Comparison of ENCODE assay signal across 8 cellular contexts in genomic region chr7:129225931-129226572, GRCh38. TPM values are rescaled to one million over a fixed set of nuclear protein-coding genes. Genes with fewer than 3 reads are reported as not detected.
A peak's percentile ranks its signal among the peaks of the same experiment; 100 is the strongest.
DNase-seq lines count a peak whose midpoint lies in the region; ATAC-seq and FAIRE-seq lines count a peak whose summit lies in the region.

No MANE protein-coding gene starts in this region.

- peak overlapping the region; percentile 88 for H3K4me3 ChIP-seq in skeletal muscle satellite cell (ENCODE audit: low read length)

- no peak for FAIRE-seq in HTR-8/SVneo (lab: Jason Lieb, UNC)

- peak overlapping the region; percentile 76 for H3K9ac ChIP-seq in skeletal muscle satellite cell (ENCODE audit: low read depth, low read length)

- H3K9me3 Mint-ChIP-seq in T-cell: no peaks in the 10 kb centered on the region

- H3K27me3 Mint-ChIP-seq in T-cell: no peaks in the 10 kb centered on the region

- peak; percentile 21 for DNase-seq in activated CD8-positive, alpha-beta memory T cell treated with anti-CD3 and anti-CD28 coated beads for 24 hours
- DNase-seq in activated CD8-positive, alpha-beta memory T cell treated with anti-CD3 and anti-CD28 coated beads, Interleukin-2, amount 50 U/mL, for 48 hours: no peak
- DNase-seq in T-cell (no peak), foreskin melanocyte (peak; percentile 14), HTR-8/SVneo (ENCODE audit: insufficient read length, low spot score) (no peak)

- H3K27me3 ChIP-seq in skeletal muscle satellite cell (ENCODE audit: control insufficient read depth, insufficient read depth, low read length): peaks cover 3% of the 10 kb centered on the region

- peak overlapping the region; percentile 83 for H3K4me2 ChIP-seq in skeletal muscle satellite cell (ENCODE audit: low read length)

- POLR2A ChIA-PET in T-cell (lab: Charles Lee): interaction anchor here in 1 of 2 donors (0.5 kb wide), 1 partner anchor 691 kb away, joined by 3 read pairs; no protein-coding TSS in a partner anchor

- no peaks in the 10 kb centered on the region for H3K36me3 Mint-ChIP-seq in T-cell

- H3K4me3 Mint-ChIP-seq in T-cell: peak overlapping the region; percentile 80 to 92 (median 89)

- H3K27ac Mint-ChIP-seq in T-cell: peak overlapping the region; percentile 85 to 86

- H3K36me3 ChIP-seq in skeletal muscle satellite cell (ENCODE audit: insufficient read depth, low read length): no peaks in the 10 kb centered on the region

- CTCF ChIA-PET in T-cell (lab: Charles Lee): interaction anchor here in 1 of 2 donors (0.6 to 1.7 kb wide), 5 partner anchors 9 to 489 kb away, joined by 4 to 6 read pairs (median 5); no protein-coding TSS in a partner anchor

- peaks cover 10% of the 10 kb centered on the region for H3K4me1 ChIP-seq in skeletal muscle satellite cell (ENCODE audit: control insufficient read depth, insufficient read depth, low read length)

- peaks cover 44 to 53% (median 47%) of the 10 kb centered on the region in 3 donors for H3K4me1 Mint-ChIP-seq in T-cell

- ATAC-seq in T-cell (replicated peaks in 1 of 4) (no peak), HG02588 (IDR thresholded peaks at IDR 0.05; ENCODE audit: unreplicated experiment) (no peak), HG02885 (IDR thresholded peaks at IDR 0.05; ENCODE audit: poor library complexity, unreplicated experiment) (no peak)

- no peaks in the 10 kb centered on the region for H3K9me3 ChIP-seq in skeletal muscle satellite cell (replicated peaks; ENCODE audit: low read length)

RNA-seq across cellular contexts. Expression of gene AHCYL2, which starts 1.2 kb away (rescaled TPM):
- total RNA-seq in T-cell: 10 to 100 TPM; 13.1 to 17.6 (median 15.9) TPM
- total RNA-seq in skeletal muscle satellite cell (2012; rRNA removed): 6.3 and 8.1 TPM in 2 replicates

RNA-seq across cellular contexts. Expression of gene SMO, which starts 37.6 kb away (rescaled TPM):
- total RNA-seq in T-cell: 1 to 10 TPM in 1 of 5 donors, under 1 TPM in 4; 0.22 to 1.7 (median 0.35) TPM
- total RNA-seq in skeletal muscle satellite cell (2012; rRNA removed): 1.5 and 3.5 TPM in 2 replicates

Comparison
In these comparisons a context has a peak if more than half of its experiments do, and no peak if none do; other contexts are left out.
1. DNase-seq: peak in activated CD8-positive, alpha-beta memory T cell treated with anti-CD3 and anti-CD28 coated beads for 24 hours (single experiment) and foreskin melanocyte (single experiment); none in activated CD8-positive, alpha-beta memory T cell treated with anti-CD3 and anti-CD28 coated beads, Interleukin-2, amount 50 U/mL, for 48 hours (single experiment), T-cell (0 of 34) and HTR-8/SVneo (single experiment).